ENCODE assay signal across 24 cellular contexts in genomic region chr5:145915970-145916638, GRCh38. TPM values are rescaled to one million over a fixed set of nuclear protein-coding genes. Genes with fewer than 3 reads are reported as not detected.
A peak's percentile ranks its signal among the peaks of the same experiment; 100 is the strongest.
DNase-seq lines count a peak whose midpoint lies in the region; ATAC-seq and TF ChIP-seq lines count a peak whose summit lies in the region.
"Had no signal": no experiment of that assay in that cellular context is flagged by ENCODE, and none has a peak within 500 bp of the region (broad histone marks: within the 10 kb centered on the region; RNA-seq: fewer than 3 reads in every experiment).

No MANE protein-coding gene starts in this region.

- H3K9me3 ChIP-seq in endodermal cell (ENCODE audit: control insufficient read depth, low read length): no peaks in the 10 kb centered on the region

- no peaks in the 10 kb centered on the region for H3K36me3 ChIP-seq in endodermal cell (ENCODE audit: control insufficient read depth, insufficient read depth, low read length)

- H3K27ac Mint-ChIP-seq in activated CD4-positive, alpha-beta T cell treated with anti-CD3 and anti-CD28 coated beads for 36 hours: no peak overlapping the region
- H3K27ac Mint-ChIP-seq in endodermal cell: no peak overlapping the region
- peak overlapping the region; percentile 3 for H3K27ac Mint-ChIP-seq in neural crest cell (ENCODE audit: unreplicated experiment)
- H3K27ac Mint-ChIP-seq in type B pancreatic cell: no peak overlapping the region
- H3K27ac Mint-ChIP-seq: IgD-negative memory B cell had no signal

- POLR2A ChIA-PET in activated CD4-positive, alpha-beta T cell treated with anti-CD3 and anti-CD28 coated beads for 36 hours (lab: Charles Lee): interaction anchor here (0.7 to 0.8 kb wide), 2 partner anchors 126 to 267 kb away, joined by 3 read pairs; no protein-coding TSS in a partner anchor

- H3K4me1 ChIP-seq in endodermal cell (ENCODE audit: control insufficient read depth, insufficient read depth, low read length): no peaks in the 10 kb centered on the region

- H3K36me3 Mint-ChIP-seq in activated CD4-positive, alpha-beta T cell treated with anti-CD3 and anti-CD28 coated beads for 36 hours (ENCODE audit: low read depth): no peaks in the 10 kb centered on the region
- no peaks in the 10 kb centered on the region for H3K36me3 Mint-ChIP-seq in endodermal cell (ENCODE audit: low read depth)
- H3K36me3 Mint-ChIP-seq in neural crest cell (ENCODE audit: low read depth): no peaks in the 10 kb centered on the region
- H3K36me3 Mint-ChIP-seq in type B pancreatic cell: no peaks in the 10 kb centered on the region
- H3K36me3 Mint-ChIP-seq: IgD-negative memory B cell had no signal

- H3K4me3 ChIP-seq in endodermal cell (ENCODE audit: low read length): no peak overlapping the region
- H3K4me3 ChIP-seq: GM23248 had no signal

- DNase-seq in activated CD4-positive, alpha-beta T cell treated with anti-CD3 and anti-CD28 coated beads for 36 hours: peak; percentile 44
- DNase-seq in activated CD4-positive, alpha-beta T cell treated with anti-CD3 and anti-CD28 coated beads, Interleukin-2, amount 50 U/mL, for 4 hours: no peak
- DNase-seq in endodermal cell (no peak), neural crest cell (ENCODE audit: low read depth, low spot score) (no peak), type B pancreatic cell (ENCODE audit: extremely low spot score, unreplicated experiment) (no peak), substantia nigra (lab: John Stamatoyannopoulos, UW) (no peak), AG08395 (ENCODE audit: low spot score) (no peak)
- DNase-seq in activated CD4-positive, CD25-positive, alpha-beta regulatory T cell (lab: John Stamatoyannopoulos, UW): no peak
- DNase-seq: DMS153, GM23248, H7, NCI-H1092, NCI-H1417 treated with DMSO at 0.1 percent for 48 hours, NCI-H1694 treated with DMSO at 0.1 percent for 48 hours, NCI-H2081, NCI-H2227 treated with DMSO at 0.1 percent for 48 hours, NCI-H526 treated with DMSO at 0.1 percent for 48 hours, SHP77 had no signal

- H3K27me3 ChIP-seq in endodermal cell (ENCODE audit: control insufficient read depth, insufficient read depth, low read length, poor library complexity, severe bottlenecking): no peaks in the 10 kb centered on the region

- H3K4me3 Mint-ChIP-seq in activated CD4-positive, alpha-beta T cell treated with anti-CD3 and anti-CD28 coated beads for 36 hours: no peak overlapping the region
- no peak overlapping the region for H3K4me3 Mint-ChIP-seq in endodermal cell
- H3K4me3 Mint-ChIP-seq in neural crest cell: no peak overlapping the region
- H3K4me3 Mint-ChIP-seq in type B pancreatic cell: peak overlapping the region; percentile 1
- H3K4me3 Mint-ChIP-seq: IgD-negative memory B cell had no signal

- H3K9me3 Mint-ChIP-seq in activated CD4-positive, alpha-beta T cell treated with anti-CD3 and anti-CD28 coated beads for 36 hours (ENCODE audit: low read depth): no peaks in the 10 kb centered on the region
- no peaks in the 10 kb centered on the region for H3K9me3 Mint-ChIP-seq in endodermal cell
- H3K9me3 Mint-ChIP-seq in neural crest cell: peaks cover 3% of the 10 kb centered on the region
- H3K9me3 Mint-ChIP-seq in type B pancreatic cell: no peaks in the 10 kb centered on the region
- H3K9me3 Mint-ChIP-seq: IgD-negative memory B cell had no signal

- WGBS in endodermal cell (ENCODE audit: insufficient coverage in 1 of 2, insufficient read length in 1 of 2), 2 experiments: 88 to 90% methylated on average over 6 to 7 of the region's 7 CpGs

- TF ChIP-seq CTCF in endodermal cell (conservative IDR thresholded peaks at IDR 0.05): no peak
- TF ChIP-seq CTCF in neural crest cell (conservative IDR thresholded peaks at IDR 0.05): no peak
- TF ChIP-seq CTCF in type B pancreatic cell (conservative IDR thresholded peaks at IDR 0.05): no peak

- intact Hi-C loops in activated CD4-positive, alpha-beta T cell treated with anti-CD3 and anti-CD28 coated beads for 36 hours (cut with DNase I, micrococcal nuclease): loop anchor here in 1 of 2 experiments (5.0 kb wide), 1 partner anchor 46 kb away; no protein-coding TSS in a partner anchor

- H3K4me1 Mint-ChIP-seq in activated CD4-positive, alpha-beta T cell treated with anti-CD3 and anti-CD28 coated beads for 36 hours: peaks cover 9% of the 10 kb centered on the region
- H3K4me1 Mint-ChIP-seq in endodermal cell: peaks cover 17% of the 10 kb centered on the region
- peaks cover 22% of the 10 kb centered on the region for H3K4me1 Mint-ChIP-seq in neural crest cell
- H3K4me1 Mint-ChIP-seq in type B pancreatic cell (ENCODE audit: unreplicated experiment): peaks cover 10% of the 10 kb centered on the region
- H3K4me1 Mint-ChIP-seq: IgD-negative memory B cell had no signal

- H3K27ac ChIP-seq in endodermal cell (ENCODE audit: low read depth, low read length) (peak overlapping the region; percentile 74), substantia nigra (ENCODE audit: low read depth, low read length, poor library complexity, severe bottlenecking) (no peak overlapping the region)
- H3K27ac ChIP-seq: 22Rv1, GM23248, RWPE1 had no signal

- no peaks in the 10 kb centered on the region for H3K27me3 Mint-ChIP-seq in activated CD4-positive, alpha-beta T cell treated with anti-CD3 and anti-CD28 coated beads for 36 hours
- no peaks in the 10 kb centered on the region for H3K27me3 Mint-ChIP-seq in endodermal cell (ENCODE audit: insufficient read depth)
- H3K27me3 Mint-ChIP-seq in neural crest cell (ENCODE audit: low read depth): no peaks in the 10 kb centered on the region
- no peaks in the 10 kb centered on the region for H3K27me3 Mint-ChIP-seq in type B pancreatic cell
- H3K27me3 Mint-ChIP-seq: IgD-negative memory B cell had no signal

- CTCF ChIA-PET in activated CD4-positive, alpha-beta T cell treated with anti-CD3 and anti-CD28 coated beads for 36 hours (lab: Charles Lee): interaction anchor here (0.6 kb wide), 2 partner anchors 8 to 55 kb away, joined by 3 to 4 read pairs; no protein-coding TSS in a partner anchor

- no peak overlapping the region for H3K9ac ChIP-seq in endodermal cell (ENCODE audit: extremely low read depth, low read length, poor library complexity, severe bottlenecking)
- H3K9ac ChIP-seq: GM23248 had no signal

- ATAC-seq in activated CD4-positive, alpha-beta T cell treated with anti-CD3 and anti-CD28 coated beads for 36 hours: peak; percentile 84

RNA-seq across cellular contexts. Expression of gene SH3RF2, which starts 20.3 kb away (rescaled TPM):
- under 1 TPM; 0.43 to 0.63 TPM for total RNA-seq in activated CD4-positive, alpha-beta T cell treated with anti-CD3 and anti-CD28 coated beads for 36 hours
- 1 to 10 TPM; 2.6 to 3.2 TPM for total RNA-seq in endodermal cell
- polyA plus RNA-seq in endodermal cell (2013, experiment 1 of 2): 1.4 TPM
- polyA plus RNA-seq in endodermal cell (2013, experiment 2 of 2): 1.9 TPM
- 0.72 and 1.0 TPM in 2 replicates for total RNA-seq in neural crest cell
- total RNA-seq in type B pancreatic cell (ENCODE audit: low replicate concordance): 11.2 and 20.8 TPM in 2 replicates
- total RNA-seq: GM23248 had no signal
- polyA plus RNA-seq: IgD-negative memory B cell had no signal

RNA-seq across cellular contexts. Expression of gene GRXCR2, which starts 43.3 kb away (rescaled TPM):
- total RNA-seq in activated CD4-positive, alpha-beta T cell treated with anti-CD3 and anti-CD28 coated beads for 36 hours: not detected
- total RNA-seq in endodermal cell (not detected), neural crest cell (not detected in 2 replicates), type B pancreatic cell (ENCODE audit: low replicate concordance) (0.24 TPM in 1 of 2 replicates, not detected in the other)
- polyA plus RNA-seq in endodermal cell (2013, experiment 1 of 2): not detected
- not detected for polyA plus RNA-seq in endodermal cell (2013, experiment 2 of 2)
- total RNA-seq: GM23248, H7, NCI-H460, SK-MEL-5 had no signal
- polyA plus RNA-seq: BJ, GM23248, IgD-negative memory B cell had no signal
